In genomic region chr7:158818325-158819213, GRCh38 we compare ENCODE assay signal across 1 cellular context.
TF ChIP-seq lines count a peak whose summit lies in the region.

No MANE protein-coding gene starts in this region.

TF ChIP-seq in SK-N-SH, 30 proteins besides CTCF, POLR2A, EP300 and RAD21 (continued from another document):
- TF ChIP-seq TAF1 (IDR thresholded peaks at IDR 0.05; ENCODE audit: borderline replicate concordance, low read depth, low read length) (peak; percentile 56), IRF3 (IDR thresholded peaks at IDR 0.05; ENCODE audit: low read depth, low read length) (no peak), PBX3 (IDR thresholded peaks at IDR 0.05) (peak; percentile 68), FOXM1 (IDR thresholded peaks at IDR 0.05; ENCODE audit: low read depth) (peak; percentile 64; the same call in 1 of the 2 replicates), EZH2phosphoT487 (IDR thresholded peaks at IDR 0.05; ENCODE audit: borderline replicate concordance, low read depth) (no peak), RFX5 (IDR thresholded peaks at IDR 0.05; ENCODE audit: low read length) (no peak), POLR2AphosphoS5 (IDR thresholded peaks at IDR 0.05; ENCODE audit: low read depth, low read length) (peak; percentile 86), MXI1 (IDR thresholded peaks at IDR 0.05; ENCODE audit: low read depth, low read length) (peak; percentile 41; the same call in 1 of the 2 replicates), GATA2 (CRISPR knock-in tag; IDR thresholded peaks at IDR 0.05) (peak; percentile 13; the same call in 1 of the 2 replicates), MEF2A (IDR thresholded peaks at IDR 0.05; ENCODE audit: borderline replicate concordance, low read depth) (peak; percentile 65; the same call in 1 of the 2 replicates)
TF ChIP-seq in SK-N-SH: peak in this region for 20.
